8 cellular contexts compared by ENCODE assay signal in genomic region chr11:111601979-111602864, GRCh38. TPM values are rescaled to one million over a fixed set of nuclear protein-coding genes. Genes with fewer than 3 reads are reported as not detected.
DNase-seq lines count a peak whose midpoint lies in the region; ATAC-seq and TF ChIP-seq lines count a peak whose summit lies in the region.

Gene SIK2, plus strand, starts transcription at chr11:111602449. Its CDS starts 115 bp downstream, at chr11:111602564.

- in situ Hi-C loops in GM13976 (cut with MboI; ENCODE audit: low sequenced_read_pairs, unreplicated experiment), result loop anchor here (10.0 kb wide), 1 partner anchor 163 kb away; the partner anchor contains the start of gene PPP2R1B

- peaks cover 25% of the 10 kb centered on the region for H3K4me1 ChIP-seq in psoas muscle
- no peaks in the 10 kb centered on the region for H3K4me1 ChIP-seq in urinary bladder (ENCODE audit: insufficient read depth)

- peak within 1 kb of the TSS; percentile 94 for H3K27ac ChIP-seq in psoas muscle
- H3K27ac ChIP-seq in urinary bladder (ENCODE audit: low read depth), result peak within 1 kb of the TSS; percentile 93

- no peaks in the 10 kb centered on the region for H3K9me3 ChIP-seq in psoas muscle

- peak; percentile 97 for DNase-seq in GM13976 (ENCODE audit: low spot score)
- peak; percentile 95 for DNase-seq in NCI-H1436 (lab: John Stamatoyannopoulos, UW)
- peak; percentile 82 to 93 (median 88) for DNase-seq in T-helper 1 cell
- DNase-seq in amygdala (lab: John Stamatoyannopoulos, UW), result peak; percentile 68 to 98 (median 93)
- peak; percentile 97 for DNase-seq in left ventricle myocardium superior
- peak; percentile 94 to 97 for DNase-seq in psoas muscle

- ATAC-seq in HG02852 (IDR thresholded peaks at IDR 0.05; ENCODE audit: unreplicated experiment), result peak; percentile 88
- peak; percentile 94 for ATAC-seq in left ventricle myocardium superior
- ATAC-seq in psoas muscle, result peak; percentile 91 to 95 (median 93)

- H3K4me3 ChIP-seq in psoas muscle (peak within 1 kb of the TSS; percentile 82), urinary bladder (ENCODE audit: low read depth, low read length) (peak within 1 kb of the TSS; percentile 73)

- H3K27me3 ChIP-seq in psoas muscle (ENCODE audit: insufficient read depth in 3 of 3, low read length in 2 of 3), result no peaks in the 10 kb centered on the region

- intact Hi-C loops in left ventricle myocardium superior (cut with micrococcal nuclease), result loop anchor here (2.0 to 5.0 kb wide), 2 partner anchors 175 to 240 kb away; no protein-coding TSS in a partner anchor
- intact Hi-C loops in psoas muscle (cut with DNase I), result loop anchor here (1.0 to 10.0 kb wide), 7 partner anchors 93 to 240 kb away; no protein-coding TSS in a partner anchor

- WGBS in psoas muscle, 3 donors, result 0 to 1% (median 1%) methylated on average over 69 to 100 of the region's 100 CpGs
- WGBS in urinary bladder, result under 1% methylated on average over 100 of the region's 100 CpGs

- TF ChIP-seq CTCF in GM13976 (IDR thresholded peaks at IDR 0.05; ENCODE audit: borderline replicate concordance, control extremely low read depth, extremely low read depth, insufficient read depth, missing control alignments) (peak; percentile 92), psoas muscle (IDR thresholded peaks at IDR 0.05) (peak; percentile 93)

- H3K36me3 ChIP-seq in psoas muscle (ENCODE audit: insufficient read depth in 1 of 2, low read depth in 1 of 2), result no peaks in the 10 kb centered on the region
- H3K36me3 ChIP-seq in urinary bladder (ENCODE audit: insufficient read depth), result no peaks in the 10 kb centered on the region

RNA-seq across cellular contexts. Expression of gene SIK2, which starts in this region (rescaled TPM):
- total RNA-seq in left ventricle myocardium superior (17.8 TPM), psoas muscle (10 to 100 TPM; 20.5 to 69.6 (median 34.9) TPM), urinary bladder (14.2 TPM)
- polyA plus RNA-seq in psoas muscle (10 to 100 TPM in 2 of 3 donors, 1 to 10 TPM in 1; 9.0 to 30.4 (median 26.6) TPM), urinary bladder (10.4 TPM)

Comparison
In these comparisons a context has a peak if more than half of its experiments do, and no peak if none do; other contexts are left out.
1. Peak in every context shown above with its lines: DNase-seq, ATAC-seq, H3K4me3 ChIP-seq and H3K27ac ChIP-seq.